ENCODE assay signal across 1 cellular context in genomic region chr11:61841636-61842332, GRCh38.
TF ChIP-seq lines count a peak whose summit lies in the region.

No MANE protein-coding gene starts in this region.

TF ChIP-seq in K562, 482 proteins besides CTCF, POLR2A, EP300 and RAD21 (continued from another document and continues in another):
- no peak for TF ChIP-seq ZNF124 (CRISPR knock-in tag; IDR thresholded peaks at IDR 0.05)
- 0 out of 2 replicates have a peak, but pooled peaks have one; percentile 76 for TF ChIP-seq CBFB (CRISPR knock-in tag; IDR thresholded peaks at IDR 0.05)
- no peak for TF ChIP-seq CHD7 (IDR thresholded peaks at IDR 0.05; ENCODE audit: low read depth, low read length)
- TF ChIP-seq ZNF444 (CRISPR knock-in tag; IDR thresholded peaks at IDR 0.05) = 0 out of 2 replicates have a peak, but pooled peaks have one; percentile 50
- TF ChIP-seq HSF4 (CRISPR knock-in tag; IDR thresholded peaks at IDR 0.05; ENCODE audit: borderline replicate concordance) = peak; percentile 42; the same call in 1 of the 2 replicates
- TF ChIP-seq MLX (CRISPR knock-in tag; conservative IDR thresholded peaks at IDR 0.05) = no peak
- no peak for TF ChIP-seq GMEB1 (CRISPR knock-in tag; IDR thresholded peaks at IDR 0.05)
- peak; percentile 75 for TF ChIP-seq CREM (IDR thresholded peaks at IDR 0.05; ENCODE audit: low read depth)
- peak; percentile 94 for TF ChIP-seq SMARCA4 (IDR thresholded peaks at IDR 0.05)
- TF ChIP-seq NEUROD1 (IDR thresholded peaks at IDR 0.05; ENCODE audit: borderline replicate concordance, low read depth, low read length, partially characterized antibody) = peak; percentile 30
- TF ChIP-seq KDM5B (IDR thresholded peaks at IDR 0.05; ENCODE audit: insufficient replicate concordance, low read depth, low read length) = peak; percentile 42
- no peak for TF ChIP-seq HEY1 (CRISPR knock-in tag; IDR thresholded peaks at IDR 0.05; ENCODE audit: borderline replicate concordance)
- no peak for TF ChIP-seq IRF2 (CRISPR knock-in tag; IDR thresholded peaks at IDR 0.05)
- no peak for TF ChIP-seq PCBP1 (IDR thresholded peaks at IDR 0.05; ENCODE audit: low read depth, low read length, poor library complexity, severe bottlenecking)
- TF ChIP-seq ATF7 (IDR thresholded peaks at IDR 0.05) = 0 out of 2 replicates have a peak, but pooled peaks have one; percentile 44
- no peak; the same call in 1 of the 2 replicates for TF ChIP-seq ZNF263 (CRISPR knock-in tag; IDR thresholded peaks at IDR 0.05; ENCODE audit: borderline replicate concordance)
- TF ChIP-seq KLF10 (CRISPR knock-in tag; IDR thresholded peaks at IDR 0.05) = 0 out of 2 replicates have a peak, but pooled peaks have one; percentile 17
- no peak for TF ChIP-seq ZNF23 (CRISPR knock-in tag; IDR thresholded peaks at IDR 0.05)
- no peak for TF ChIP-seq KLF13 (tag; IDR thresholded peaks at IDR 0.05; ENCODE audit: borderline replicate concordance, low read depth)
- TF ChIP-seq CBX3 (IDR thresholded peaks at IDR 0.05; ENCODE audit: borderline replicate concordance in 1 of 2, low read length in 2 of 2) = peak in 1 of 2 experiments; percentile 90; a peak in 2 of 3 replicates
- no peak for TF ChIP-seq RFX5 (IDR thresholded peaks at IDR 0.05; ENCODE audit: low read depth, low read length)
- TF ChIP-seq WHSC1 (IDR thresholded peaks at IDR 0.05; ENCODE audit: low read length) = no peak
- TF ChIP-seq MTA1 (IDR thresholded peaks at IDR 0.05; ENCODE audit: borderline replicate concordance) = peak; percentile 77
- TF ChIP-seq TBL1XR1 (IDR thresholded peaks at IDR 0.05; ENCODE audit: low read length in 2 of 2) = peak in 1 of 2 experiments; percentile 91; a peak in 3 of 4 replicates
- TF ChIP-seq MAFF (IDR thresholded peaks at IDR 0.05; ENCODE audit: low read length) = peak; percentile 76
- TF ChIP-seq, protein P1, sequence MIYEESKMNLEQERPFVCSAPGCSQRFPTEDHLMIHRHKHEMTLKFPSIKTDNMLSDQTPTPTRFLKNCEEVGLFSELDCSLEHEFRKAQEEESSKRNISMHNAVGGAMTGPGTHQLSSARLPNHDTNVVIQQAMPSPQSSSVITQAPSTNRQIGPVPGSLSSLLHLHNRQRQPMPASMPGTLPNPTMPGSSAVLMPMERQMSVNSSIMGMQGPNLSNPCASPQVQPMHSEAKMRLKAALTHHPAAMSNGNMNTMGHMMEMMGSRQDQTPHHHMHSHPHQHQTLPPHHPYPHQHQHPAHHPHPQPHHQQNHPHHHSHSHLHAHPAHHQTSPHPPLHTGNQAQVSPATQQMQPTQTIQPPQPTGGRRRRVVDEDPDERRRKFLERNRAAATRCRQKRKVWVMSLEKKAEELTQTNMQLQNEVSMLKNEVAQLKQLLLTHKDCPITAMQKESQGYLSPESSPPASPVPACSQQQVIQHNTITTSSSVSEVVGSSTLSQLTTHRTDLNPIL (CRISPR knock-in tag; IDR thresholded peaks at IDR 0.05) = no peak
- no peak for TF ChIP-seq ZNF518B (CRISPR knock-in tag; IDR thresholded peaks at IDR 0.05)
- TF ChIP-seq ZBED1 (IDR thresholded peaks at IDR 0.05) = no peak
- TF ChIP-seq POLR2H (tag; IDR thresholded peaks at IDR 0.05; ENCODE audit: low read depth) = no peak
- TF ChIP-seq KDM2B (CRISPR knock-in tag; IDR thresholded peaks at IDR 0.05) = no peak
- TF ChIP-seq, protein P2, sequence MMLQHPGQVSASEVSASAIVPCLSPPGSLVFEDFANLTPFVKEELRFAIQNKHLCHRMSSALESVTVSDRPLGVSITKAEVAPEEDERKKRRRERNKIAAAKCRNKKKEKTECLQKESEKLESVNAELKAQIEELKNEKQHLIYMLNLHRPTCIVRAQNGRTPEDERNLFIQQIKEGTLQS (IDR thresholded peaks at IDR 0.05) = no peak; the same call in 1 of the 2 replicates
- TF ChIP-seq, protein P2 (CRISPR knock-in tag; conservative IDR thresholded peaks at IDR 0.05) = no peak; the same call in 1 of the 2 replicates
- TF ChIP-seq ZNF408 (CRISPR knock-in tag; IDR thresholded peaks at IDR 0.05; ENCODE audit: low read depth) = no peak
- TF ChIP-seq KAT8 (IDR thresholded peaks at IDR 0.05; ENCODE audit: low read depth) = no peak
- no peak for TF ChIP-seq TRIM28 (IDR thresholded peaks at IDR 0.05)
- no peak for TF ChIP-seq PTTG1 (tag; IDR thresholded peaks at IDR 0.05; ENCODE audit: low read depth)
- peak; percentile 70 for TF ChIP-seq NR2C1 (IDR thresholded peaks at IDR 0.05)
- peak; percentile 57 for TF ChIP-seq NR2C1 (tag; IDR thresholded peaks at IDR 0.05)
- TF ChIP-seq CTBP1 (IDR thresholded peaks at IDR 0.05; ENCODE audit: borderline replicate concordance) = peak; percentile 83; the same call in 1 of the 2 replicates
- TF ChIP-seq RNF2 (IDR thresholded peaks at IDR 0.05) = peak; percentile 98
- peak in 1 of 2 experiments; percentile 85; a peak in 2 of 4 replicates for TF ChIP-seq RCOR1 (IDR thresholded peaks at IDR 0.05; ENCODE audit: borderline replicate concordance in 1 of 2, low read depth in 2 of 2, low read length in 2 of 2)
- TF ChIP-seq, protein P3, sequence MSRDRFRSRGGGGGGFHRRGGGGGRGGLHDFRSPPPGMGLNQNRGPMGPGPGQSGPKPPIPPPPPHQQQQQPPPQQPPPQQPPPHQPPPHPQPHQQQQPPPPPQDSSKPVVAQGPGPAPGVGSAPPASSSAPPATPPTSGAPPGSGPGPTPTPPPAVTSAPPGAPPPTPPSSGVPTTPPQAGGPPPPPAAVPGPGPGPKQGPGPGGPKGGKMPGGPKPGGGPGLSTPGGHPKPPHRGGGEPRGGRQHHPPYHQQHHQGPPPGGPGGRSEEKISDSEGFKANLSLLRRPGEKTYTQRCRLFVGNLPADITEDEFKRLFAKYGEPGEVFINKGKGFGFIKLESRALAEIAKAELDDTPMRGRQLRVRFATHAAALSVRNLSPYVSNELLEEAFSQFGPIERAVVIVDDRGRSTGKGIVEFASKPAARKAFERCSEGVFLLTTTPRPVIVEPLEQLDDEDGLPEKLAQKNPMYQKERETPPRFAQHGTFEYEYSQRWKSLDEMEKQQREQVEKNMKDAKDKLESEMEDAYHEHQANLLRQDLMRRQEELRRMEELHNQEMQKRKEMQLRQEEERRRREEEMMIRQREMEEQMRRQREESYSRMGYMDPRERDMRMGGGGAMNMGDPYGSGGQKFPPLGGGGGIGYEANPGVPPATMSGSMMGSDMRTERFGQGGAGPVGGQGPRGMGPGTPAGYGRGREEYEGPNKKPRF (IDR thresholded peaks at IDR 0.05; ENCODE audit: low read depth, low read length) = no peak
- TF ChIP-seq TCF7 (IDR thresholded peaks at IDR 0.05; ENCODE audit: borderline replicate concordance) = peak; percentile 91; the same call in 1 of the 2 replicates
- TF ChIP-seq HNRNPK (IDR thresholded peaks at IDR 0.05; ENCODE audit: low read depth, low read length, poor library complexity, severe bottlenecking) = no peak
